ENCODE assay signal across 16 cellular contexts in the genomic region with DNA sequence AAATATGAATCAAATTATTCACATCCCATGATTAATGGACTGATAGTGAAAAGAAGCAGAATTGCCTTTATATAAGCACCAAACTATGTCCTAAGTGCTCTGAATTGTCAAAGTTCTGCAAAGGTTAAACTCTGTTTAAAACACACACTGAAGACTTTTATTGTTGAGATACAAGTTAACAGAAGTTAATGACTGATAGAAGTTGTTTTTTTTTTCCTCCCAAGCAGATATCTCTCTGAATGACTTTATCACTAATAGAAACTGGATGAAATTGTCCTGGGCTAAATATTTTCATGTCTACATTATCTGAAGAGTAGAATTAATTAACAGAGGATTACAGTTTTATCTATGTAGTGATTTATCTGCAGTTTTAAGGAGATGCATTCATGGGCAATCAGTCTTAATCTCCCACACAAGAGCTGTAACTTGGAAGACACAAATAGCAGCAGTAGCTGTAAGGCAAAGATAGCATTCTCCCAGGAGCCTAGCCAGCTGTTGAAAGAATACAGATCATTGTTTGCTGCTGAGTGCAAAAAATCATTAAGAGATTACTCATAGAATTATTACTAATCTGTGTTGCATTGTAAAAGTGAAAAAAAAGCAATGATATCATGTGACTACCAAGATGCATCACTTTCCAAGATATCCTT. TPM values are rescaled to one million over a fixed set of nuclear protein-coding genes. Genes with fewer than 3 reads are reported as not detected.
DNase-seq lines count a peak whose midpoint lies in the region; ATAC-seq and TF ChIP-seq lines count a peak whose summit lies in the region.
"Had no signal": no experiment of that assay in that cellular context is flagged by ENCODE, and none has a peak within 500 bp of the region (broad histone marks: within the 10 kb centered on the region; RNA-seq: fewer than 3 reads in every experiment).

No MANE protein-coding gene starts in this region.

- H3K27ac ChIP-seq in epithelial cell of prostate: peak overlapping the region; percentile 38

- no peak for TF ChIP-seq CTCF in mesothelial cell of epicardium (IDR thresholded peaks at IDR 0.05; ENCODE audit: unreplicated experiment)

- no peak for ATAC-seq in activated CD8-positive, alpha-beta T cell treated with anti-CD3 and anti-CD28 coated beads, Interleukin-2, amount 10 ng/mL, durations not matched to agents 7 days and 5 days
- ATAC-seq in activated naive CD8-positive, alpha-beta T cell treated with anti-CD3 and anti-CD28 coated beads, Interleukin-2, amount 50 U/mL, for 24 hours: no peak
- ATAC-seq: left lobe of liver had no signal

- H3K9me3 Mint-ChIP-seq in mesothelial cell of epicardium: no peaks in the 10 kb centered on the region
- no peaks in the 10 kb centered on the region for H3K9me3 Mint-ChIP-seq in activated CD8-positive, alpha-beta T cell treated with anti-CD3 and anti-CD28 coated beads, Interleukin-2, amount 10 ng/mL, durations not matched to agents 7 days and 5 days (ENCODE audit: insufficient read depth)
- no peaks in the 10 kb centered on the region for H3K9me3 Mint-ChIP-seq in activated naive CD8-positive, alpha-beta T cell treated with anti-CD3 and anti-CD28 coated beads, Interleukin-2, amount 50 U/mL, for 24 hours
- H3K9me3 Mint-ChIP-seq: CD14-positive monocyte; dendritic cell treated with granulocyte-macrophage colony-stimulating factor and Interleukin-4, amounts not matched to agents 40 ng/mL and 50 ng/mL, for 4 days had no signal

- DNase-seq in AG08395 (ENCODE audit: low spot score): peak; percentile 28
- DNase-seq in LHCN-M2 (ENCODE audit: low read depth): peak; percentile 82
- no peak for DNase-seq in epithelial cell of prostate (ENCODE audit: low read depth, low spot score)
- no peak for DNase-seq in mesothelial cell of epicardium (ENCODE audit: low spot score in 2 of 2, unreplicated experiment in 2 of 2)
- DNase-seq in NCI-H526 treated with DMSO at 0.1 percent for 48 hours (lab: John Stamatoyannopoulos, UW): no peak
- DNase-seq in activated CD4-positive, alpha-beta T cell treated with anti-CD3 and anti-CD28 coated beads for 4 hours: no peak
- no peak for DNase-seq in activated CD8-positive, alpha-beta T cell treated with anti-CD3 and anti-CD28 coated beads, Interleukin-2, amount 10 ng/mL, durations not matched to agents 7 days and 5 days
- no peak for DNase-seq in activated naive CD8-positive, alpha-beta T cell treated with anti-CD3 and anti-CD28 coated beads, Interleukin-2, amount 50 U/mL, for 24 hours
- DNase-seq: activated T-cell treated with anti-CD3 and anti-CD28 coated beads, Interleukin-2, amount 50 U/mL, for 48 hours; NCI-H345; stimulated activated CD4-positive, alpha-beta T cell treated with anti-CD3 and anti-CD28 coated beads, Interleukin-12 subunit alpha, Interleukin-12 subunit beta, amount 100 ng/mL, for 4 hours; stimulated activated naive CD4-positive, alpha-beta T cell had no signal

- peaks cover 38% of the 10 kb centered on the region for H3K4me1 Mint-ChIP-seq in mesothelial cell of epicardium
- no peaks in the 10 kb centered on the region for H3K4me1 Mint-ChIP-seq in activated CD8-positive, alpha-beta T cell treated with anti-CD3 and anti-CD28 coated beads, Interleukin-2, amount 10 ng/mL, durations not matched to agents 7 days and 5 days (ENCODE audit: low read depth)
- no peaks in the 10 kb centered on the region for H3K4me1 Mint-ChIP-seq in activated naive CD8-positive, alpha-beta T cell treated with anti-CD3 and anti-CD28 coated beads, Interleukin-2, amount 50 U/mL, for 24 hours
- H3K4me1 Mint-ChIP-seq: CD14-positive monocyte had no signal

- H3K4me3 Mint-ChIP-seq in mesothelial cell of epicardium: no peak overlapping the region
- H3K4me3 Mint-ChIP-seq in activated CD8-positive, alpha-beta T cell treated with anti-CD3 and anti-CD28 coated beads, Interleukin-2, amount 10 ng/mL, durations not matched to agents 7 days and 5 days: no peak overlapping the region
- no peak overlapping the region for H3K4me3 Mint-ChIP-seq in activated naive CD8-positive, alpha-beta T cell treated with anti-CD3 and anti-CD28 coated beads, Interleukin-2, amount 50 U/mL, for 24 hours
- H3K4me3 Mint-ChIP-seq: CD14-positive monocyte; dendritic cell treated with granulocyte-macrophage colony-stimulating factor and Interleukin-4, amounts not matched to agents 40 ng/mL and 50 ng/mL, for 4 days had no signal

- POLR2A ChIA-PET in activated CD8-positive, alpha-beta T cell treated with anti-CD3 and anti-CD28 coated beads, Interleukin-2, amount 10 ng/mL, durations not matched to agents 7 days and 5 days (lab: Charles Lee): no interaction called here

- H3K27ac Mint-ChIP-seq in mesothelial cell of epicardium: peak overlapping the region; percentile 75
- H3K27ac Mint-ChIP-seq in activated CD8-positive, alpha-beta T cell treated with anti-CD3 and anti-CD28 coated beads, Interleukin-2, amount 10 ng/mL, durations not matched to agents 7 days and 5 days: no peak overlapping the region
- H3K27ac Mint-ChIP-seq in activated naive CD8-positive, alpha-beta T cell treated with anti-CD3 and anti-CD28 coated beads, Interleukin-2, amount 50 U/mL, for 24 hours: no peak overlapping the region
- H3K27ac Mint-ChIP-seq: CD14-positive monocyte; dendritic cell treated with granulocyte-macrophage colony-stimulating factor and Interleukin-4, amounts not matched to agents 40 ng/mL and 50 ng/mL, for 4 days had no signal

- peaks cover 16% of the 10 kb centered on the region for H3K27me3 Mint-ChIP-seq in mesothelial cell of epicardium (ENCODE audit: low read depth)
- H3K27me3 Mint-ChIP-seq in activated CD8-positive, alpha-beta T cell treated with anti-CD3 and anti-CD28 coated beads, Interleukin-2, amount 10 ng/mL, durations not matched to agents 7 days and 5 days (ENCODE audit: low read depth): no peaks in the 10 kb centered on the region
- no peaks in the 10 kb centered on the region for H3K27me3 Mint-ChIP-seq in activated naive CD8-positive, alpha-beta T cell treated with anti-CD3 and anti-CD28 coated beads, Interleukin-2, amount 50 U/mL, for 24 hours
- H3K27me3 Mint-ChIP-seq: dendritic cell treated with granulocyte-macrophage colony-stimulating factor and Interleukin-4, amounts not matched to agents 40 ng/mL and 50 ng/mL, for 4 days had no signal

- CTCF ChIA-PET in activated CD8-positive, alpha-beta T cell treated with anti-CD3 and anti-CD28 coated beads, Interleukin-2, amount 10 ng/mL, durations not matched to agents 7 days and 5 days (lab: Charles Lee): no interaction called here

- H3K36me3 Mint-ChIP-seq in mesothelial cell of epicardium: no peaks in the 10 kb centered on the region
- no peaks in the 10 kb centered on the region for H3K36me3 Mint-ChIP-seq in activated CD8-positive, alpha-beta T cell treated with anti-CD3 and anti-CD28 coated beads, Interleukin-2, amount 10 ng/mL, durations not matched to agents 7 days and 5 days (ENCODE audit: low read depth)
- H3K36me3 Mint-ChIP-seq in activated naive CD8-positive, alpha-beta T cell treated with anti-CD3 and anti-CD28 coated beads, Interleukin-2, amount 50 U/mL, for 24 hours (ENCODE audit: low read depth): no peaks in the 10 kb centered on the region
- H3K36me3 Mint-ChIP-seq: CD14-positive monocyte had no signal

RNA-seq across cellular contexts. Expression of gene BMP5, which starts 49.9 kb away (rescaled TPM):
- under 0.01 TPM in 1 of 2 replicates, not detected in the other for total RNA-seq in LHCN-M2 (2014; rRNA removed)
- polyA plus RNA-seq in LHCN-M2 (2012): not detected
- 3.9 to 5.0 TPM (median 4.9 TPM) in 3 replicates for total RNA-seq in mesothelial cell of epicardium
- not detected for total RNA-seq in activated CD8-positive, alpha-beta T cell treated with anti-CD3 and anti-CD28 coated beads, Interleukin-2, amount 10 ng/mL, durations not matched to agents 7 days and 5 days
- total RNA-seq: T-helper 1 cell treated with Interleukin-12 subunit alpha and Interleukin-12 subunit beta and Interleukin-4 antibody, amounts not matched to agents 30 ng/mL and 1 ng/mL, for 36 hours had no signal
- polyA plus RNA-seq: CD14-positive monocyte had no signal

Comparison
In these comparisons a context has a peak if more than half of its experiments do, and no peak if none do; other contexts are left out.
1. DNase-seq: peak in AG08395 (single experiment) and LHCN-M2 (single experiment); none in epithelial cell of prostate (single experiment), mesothelial cell of epicardium (0 of 2), NCI-H526 treated with DMSO at 0.1 percent for 48 hours (single experiment), activated CD4-positive, alpha-beta T cell treated with anti-CD3 and anti-CD28 coated beads for 4 hours (0 of 2), activated CD8-positive, alpha-beta T cell treated with anti-CD3 and anti-CD28 coated beads, Interleukin-2, amount 10 ng/mL, durations not matched to agents 7 days and 5 days (single experiment) and activated naive CD8-positive, alpha-beta T cell treated with anti-CD3 and anti-CD28 coated beads, Interleukin-2, amount 50 U/mL, for 24 hours (single experiment).